Comparison of ENCODE assay signal across 9 cellular contexts in genomic region chr19:18251587-18252369, GRCh38. TPM values are rescaled to one million over a fixed set of nuclear protein-coding genes. Genes with fewer than 3 reads are reported as not detected.
A peak's percentile ranks its signal among the peaks of the same experiment; 100 is the strongest.
DNase-seq lines count a peak whose midpoint lies in the region; ATAC-seq and TF ChIP-seq lines count a peak whose summit lies in the region.
"Had no signal": no experiment of that assay in that cellular context is flagged by ENCODE, and none has a peak within 500 bp of the region (broad histone marks: within the 10 kb centered on the region; RNA-seq: fewer than 3 reads in every experiment).

No MANE protein-coding gene starts in this region.

- dilution Hi-C loops in IMR-90 (cut with HindIII; ENCODE audit: low sequenced_read_pairs, unreplicated experiment), result no loop called here

- H4K5ac ChIP-seq in IMR-90 (ENCODE audit: low read depth, low read length), result no peak overlapping the region

- peaks cover 6% of the 10 kb centered on the region for H3K4me1 Mint-ChIP-seq in Caco-2 (ENCODE audit: low read depth, unreplicated experiment)

- no peak overlapping the region for H2AK9ac ChIP-seq in IMR-90 (replicated peaks; ENCODE audit: low read depth, low read length, poor library complexity)

- H3K36me3 Mint-ChIP-seq in Caco-2 (ENCODE audit: insufficient read depth, unreplicated experiment), result no peaks in the 10 kb centered on the region

- intact Hi-C loops in Caco-2 (cut with micrococcal nuclease; ENCODE audit: unreplicated experiment) (loop anchor here (1.0 to 2.0 kb wide), 3 partner anchors 23 to 47 kb away; partner anchors contain the start of gene RAB3A), IMR-90 (cut with micrococcal nuclease) (loop anchor here (1.0 to 5.0 kb wide), 4 partner anchors 49 to 138 kb away; partner anchors contain the start of gene IFI30), PC-9 (cut with micrococcal nuclease; ENCODE audit: unreplicated experiment) (loop anchor here (1.0 to 10.0 kb wide), 5 partner anchors 43 to 244 kb away; partner anchors contain the start of genes MPV17L2 and SSBP4)

- in situ Hi-C loops in IMR-90 (cut with MboI; ENCODE audit: low sequenced_read_pairs), result loop anchor here (5.0 kb wide), 1 partner anchor 139 kb away; no protein-coding TSS in a partner anchor

- no peak overlapping the region for H2BK5ac ChIP-seq in IMR-90 (ENCODE audit: low read depth, low read length, poor library complexity, severe bottlenecking)

- no peak overlapping the region for H3K23ac ChIP-seq in IMR-90 (ENCODE audit: low read depth, low read length)

- H3K36me3 ChIP-seq in Caco-2 (ENCODE audit: control insufficient read depth, insufficient read depth, low read length) (no peaks in the 10 kb centered on the region), IMR-90 (ENCODE audit: control insufficient read depth, insufficient read depth, low read length) (no peaks in the 10 kb centered on the region), PC-9 (ENCODE audit: low read depth) (no peaks in the 10 kb centered on the region), neutrophil (no peaks in the 10 kb centered on the region)

- TF ChIP-seq RAD21 in IMR-90 (IDR thresholded peaks at IDR 0.05; ENCODE audit: low read length), result peak; percentile 98

- ATAC-seq in IMR-90 (ENCODE audit: low read depth) (peak; percentile 94), GM18873 (IDR thresholded peaks at IDR 0.05; ENCODE audit: low FRiP score, unreplicated experiment) (no peak)

- H3K9me2 ChIP-seq in PC-9 (ENCODE audit: insufficient read depth), result no peaks in the 10 kb centered on the region

- no peak overlapping the region for H3K4ac ChIP-seq in IMR-90 (ENCODE audit: low read depth, low read length)

- no peak overlapping the region for H3K9ac ChIP-seq in IMR-90 (ENCODE audit: low read depth, low read length)

- no peaks in the 10 kb centered on the region for H3K4me1 ChIP-seq in Caco-2
- H3K4me1 ChIP-seq in IMR-90 (ENCODE audit: control insufficient read depth, insufficient read depth, low read length), result no peaks in the 10 kb centered on the region
- H3K4me1 ChIP-seq in PC-9 (replicated peaks; ENCODE audit: insufficient read depth), result peaks cover 39% of the 10 kb centered on the region
- H3K4me1 ChIP-seq in neutrophil (ENCODE audit: control insufficient read depth in 1 of 2, insufficient read depth in 1 of 2, low read depth in 1 of 2, low read length in 1 of 2), result peaks cover 0 to 4% of the 10 kb centered on the region in 2 experiments

- H3K27me3 ChIP-seq in Caco-2 (replicated peaks; ENCODE audit: control insufficient read depth, insufficient read depth, low read length) (no peaks in the 10 kb centered on the region), IMR-90 (ENCODE audit: control insufficient read depth, insufficient read depth, low read length) (peaks cover 22% of the 10 kb centered on the region), PC-9 (ENCODE audit: insufficient read depth, low read depth) (no peaks in the 10 kb centered on the region), neutrophil (peaks cover 27% of the 10 kb centered on the region)

- no peak overlapping the region for H2BK120ac ChIP-seq in IMR-90 (ENCODE audit: low read depth, low read length)

- no peak overlapping the region for H4K91ac ChIP-seq in IMR-90 (ENCODE audit: insufficient read depth, low read depth, low read length)

- H3K4me2 ChIP-seq in IMR-90 (ENCODE audit: low read depth, low read length), result no peak overlapping the region
- no peak overlapping the region for H3K4me2 ChIP-seq in PC-9

- BruUV-seq in Caco-2 (replicated peaks; lab: Mats Ljungman, UMichigan), result no TSS peak
- no TSS peak for BruUV-seq in IMR-90 (replicated peaks; lab: Mats Ljungman, UMichigan)
- no TSS peak for BruUV-seq in PC-9 (replicated peaks; lab: Mats Ljungman, UMichigan)

- no peaks in the 10 kb centered on the region for H3K79me1 ChIP-seq in IMR-90 (ENCODE audit: low read depth in 1 of 2, low read length in 2 of 2)

- H2BK15ac ChIP-seq in IMR-90 (ENCODE audit: low read depth, low read length), result no peak overlapping the region

- TF ChIP-seq POLR2A in IMR-90 (IDR thresholded peaks at IDR 0.05; ENCODE audit: low read depth, low read length), result 0 out of 2 replicates have a peak, but pooled peaks have one; percentile 48

- H3K79me2 ChIP-seq in PC-9 (ENCODE audit: low read depth), result no peaks in the 10 kb centered on the region

- H3F3A ChIP-seq in PC-9 (ENCODE audit: insufficient read depth, low read depth), result peaks cover 43% of the 10 kb centered on the region

- no peak overlapping the region for H3K18ac ChIP-seq in IMR-90 (ENCODE audit: low read depth, low read length)

- H3K4me3 ChIP-seq in Caco-2 (ENCODE audit: low read depth, low read length) (no peak overlapping the region), IMR-90 (ENCODE audit: insufficient read depth, low read depth, low read length) (no peak overlapping the region), PC-9 (no peak overlapping the region), fibroblast of the aortic adventitia (ENCODE audit: low read depth, low read length) (no peak overlapping the region), neutrophil (ENCODE audit: low read depth in 1 of 2, low read length in 1 of 2) (no peak overlapping the region)

- H3K4me3 Mint-ChIP-seq in Caco-2 (ENCODE audit: unreplicated experiment), result no peak overlapping the region

- H2AK5ac ChIP-seq in IMR-90 (ENCODE audit: low read depth, low read length), result no peak overlapping the region

- no peaks in the 10 kb centered on the region for H3K9me1 ChIP-seq in IMR-90 (ENCODE audit: insufficient read depth, low read length)

- WGBS in IMR-90 (ENCODE audit: extremely low coverage in 2 of 2, insufficient read length in 1 of 2), 2 experiments, result 17% methylated on average over 12 of the region's 23 CpGs; no CpG with 5 or more reads in 1 of the 2 experiments

- CTCF ChIA-PET in Caco-2 (lab: Charles Lee) (interaction anchor here (0.5 to 2.7 kb wide), 19 partner anchors 10 to 139 kb away, joined by 3 to 33 read pairs (median 5); partner anchors contain the start of genes MPV17L2 and RAB3A), IMR-90 (lab: Yijun Ruan, JAX) (interaction anchor here (0.5 to 1.5 kb wide), 6 partner anchors 28 to 230 kb away, joined by 3 to 6 read pairs (median 4); no protein-coding TSS in a partner anchor), PC-9 (lab: Charles Lee) (interaction anchor here (0.6 to 1.3 kb wide), 4 partner anchors 43 to 454 kb away, joined by 3 to 10 read pairs (median 6); no protein-coding TSS in a partner anchor)

- H2AFZ ChIP-seq in IMR-90 (replicated peaks; ENCODE audit: low read length, poor library complexity) (peak overlapping the region; percentile 55), PC-9 (no peak overlapping the region)

- peak; percentile 60 to 81 for DNase-seq in Caco-2
- peak; percentile 63 for DNase-seq in IMR-90
- peak; percentile 64 to 70 for DNase-seq in PC-9
- DNase-seq in activated T-cell treated with anti-CD3 and anti-CD28 coated beads, Interleukin-2, amount 50 U/mL, for 48 hours, result peak; percentile 89 to 91
- peak; percentile 76 for DNase-seq in fibroblast of the aortic adventitia (ENCODE audit: low read depth)
- peak; percentile 89 for DNase-seq in superior temporal gyrus (ENCODE audit: extremely low spot score)

- peak; percentile 87 to 97 for TF ChIP-seq CTCF in Caco-2 (IDR thresholded peaks at IDR 0.05; ENCODE audit: insufficient read depth in 1 of 2, low read depth in 1 of 2, low read length in 1 of 2, severe bottlenecking in 1 of 2, unreplicated experiment in 1 of 2)
- TF ChIP-seq CTCF in IMR-90 (conservative IDR thresholded peaks at IDR 0.05; ENCODE audit: low read depth, low read length), result peak; percentile 93
- TF ChIP-seq CTCF in PC-9 (conservative IDR thresholded peaks at IDR 0.05), result peak; percentile 100
- peak; percentile 84 for TF ChIP-seq CTCF in fibroblast of the aortic adventitia (IDR thresholded peaks at IDR 0.05; ENCODE audit: insufficient read depth, low read length)
- peak; percentile 97 for TF ChIP-seq CTCF in neutrophil (IDR thresholded peaks at IDR 0.05)

- H3K27ac ChIP-seq in IMR-90 (ENCODE audit: insufficient read depth, low read length) (no peak overlapping the region), PC-9 (no peak overlapping the region), neutrophil (no peak overlapping the region)

- no peak overlapping the region for H3K27ac Mint-ChIP-seq in Caco-2 (ENCODE audit: unreplicated experiment)

- H3K9me3 ChIP-seq in Caco-2 (no peaks in the 10 kb centered on the region), IMR-90 (ENCODE audit: control insufficient read depth, insufficient read depth, low read length) (no peaks in the 10 kb centered on the region), PC-9 (ENCODE audit: insufficient read depth, low read depth) (no peaks in the 10 kb centered on the region), neutrophil (no peaks in the 10 kb centered on the region)

- H4K8ac ChIP-seq in IMR-90 (ENCODE audit: low read depth in 2 of 2, low read length in 2 of 2), result no peak overlapping the region

- no peak overlapping the region for H2BK20ac ChIP-seq in IMR-90 (ENCODE audit: low read depth, low read length)

- H3K27me3 Mint-ChIP-seq in Caco-2 (ENCODE audit: insufficient read depth, unreplicated experiment), result no peaks in the 10 kb centered on the region

- no peak overlapping the region for H3K14ac ChIP-seq in IMR-90 (replicated peaks; ENCODE audit: low read depth, low read length)

- POLR2A ChIA-PET in Caco-2 (lab: Charles Lee), result interaction anchor here (0.6 kb wide), 1 partner anchor 71 kb away, joined by 13 read pairs; no protein-coding TSS in a partner anchor
- POLR2A ChIA-PET in IMR-90 (lab: Charles Lee; ENCODE audit: unreplicated experiment), result interaction anchor here (0.6 kb wide), 1 partner anchor 43 kb away, joined by 8 read pairs; no protein-coding TSS in a partner anchor
- POLR2A ChIA-PET in PC-9 (lab: Charles Lee; ENCODE audit: unreplicated experiment), result interaction anchor here (0.7 kb wide), 1 partner anchor 200 kb away, joined by 3 read pairs; no protein-coding TSS in a partner anchor

- no peak overlapping the region for H3K56ac ChIP-seq in IMR-90 (ENCODE audit: extremely low read depth, insufficient read depth, low read length)

- no peaks in the 10 kb centered on the region for H3K9me3 Mint-ChIP-seq in Caco-2 (ENCODE audit: unreplicated experiment)

- H4K20me1 ChIP-seq in IMR-90 (ENCODE audit: insufficient read depth, low read length) (no peaks in the 10 kb centered on the region), PC-9 (ENCODE audit: insufficient read depth) (no peaks in the 10 kb centered on the region)

RNA-seq across cellular contexts. Expression of gene IQCN, which starts 22.5 kb away (rescaled TPM):
- total RNA-seq in Caco-2 (2022) (1.5 and 2.1 TPM in 2 replicates), IMR-90 (2012; rRNA removed) (0.18 and 0.28 TPM in 2 replicates), PC-9 (2021) (5.6 and 7.3 TPM in 2 replicates), fibroblast of the aortic adventitia (ENCODE audit: low replicate concordance) (1.5 and 4.4 TPM in 2 replicates)
- polyA plus RNA-seq in IMR-90 (2012; rRNA removed), result 0.60 and 0.67 TPM in 2 replicates
- polyA plus RNA-seq in IMR-90 (2012; cell fraction: cytosol; rRNA removed), result 0.24 and 0.29 TPM in 2 replicates
- polyA plus RNA-seq in IMR-90 (2012; cell fraction: nucleus; rRNA removed; ENCODE audit: low replicate concordance), result 6.1 and 10.8 TPM in 2 replicates

RNA-seq across cellular contexts. Expression of gene PDE4C, which starts 25.5 kb away (rescaled TPM):
- total RNA-seq in Caco-2 (2022), result 0.36 and 0.46 TPM in 2 replicates
- 0.18 TPM in 1 of 2 replicates, not detected in the other for total RNA-seq in IMR-90 (2012; rRNA removed)
- polyA plus RNA-seq in IMR-90 (2012; rRNA removed), result 0.22 and 0.24 TPM in 2 replicates
- polyA plus RNA-seq in IMR-90 (2012; cell fraction: cytosol; rRNA removed), result 0.30 and 0.40 TPM in 2 replicates
- polyA plus RNA-seq in IMR-90 (2012; cell fraction: nucleus; rRNA removed; ENCODE audit: low replicate concordance), result 3.4 and 5.3 TPM in 2 replicates
- 2.2 and 3.8 TPM in 2 replicates for total RNA-seq in PC-9 (2021)
- total RNA-seq in fibroblast of the aortic adventitia (ENCODE audit: low replicate concordance), result not detected in 2 replicates
- total RNA-seq: T-helper 1 cell treated with Interleukin-12 subunit alpha and Interleukin-12 subunit beta and Interleukin-4 antibody, amounts not matched to agents 30 ng/mL and 1 ng/mL, for 36 hours had no signal

RNA-seq across cellular contexts. Expression of gene JUND, which starts 29.6 kb away (rescaled TPM):
- 75.5 and 78.8 TPM in 2 replicates for total RNA-seq in Caco-2 (2022)
- 14.2 and 22.8 TPM in 2 replicates for total RNA-seq in IMR-90 (2012; rRNA removed)
- 77.2 and 101 TPM in 2 replicates for polyA plus RNA-seq in IMR-90 (2012; rRNA removed)
- 57.0 and 329 TPM in 2 replicates for polyA plus RNA-seq in IMR-90 (2012; cell fraction: cytosol; rRNA removed)
- polyA plus RNA-seq in IMR-90 (2012; cell fraction: nucleus; rRNA removed; ENCODE audit: low replicate concordance), result 200 and 259 TPM in 2 replicates
- total RNA-seq in PC-9 (2021), result 115 and 150 TPM in 2 replicates
- 61.9 and 85.6 TPM in 2 replicates for total RNA-seq in fibroblast of the aortic adventitia (ENCODE audit: low replicate concordance)

RNA-seq across cellular contexts. Expression of gene RAB3A, which starts 47.9 kb away (rescaled TPM):
- 2.3 and 3.9 TPM in 2 replicates for total RNA-seq in Caco-2 (2022)
- total RNA-seq in IMR-90 (2012; rRNA removed), result 2.8 and 3.0 TPM in 2 replicates
- polyA plus RNA-seq in IMR-90 (2012; rRNA removed), result 13.4 and 13.6 TPM in 2 replicates
- 8.6 and 29.3 TPM in 2 replicates for polyA plus RNA-seq in IMR-90 (2012; cell fraction: cytosol; rRNA removed)
- 35.0 and 55.7 TPM in 2 replicates for polyA plus RNA-seq in IMR-90 (2012; cell fraction: nucleus; rRNA removed; ENCODE audit: low replicate concordance)
- total RNA-seq in PC-9 (2021), result 4.0 and 4.1 TPM in 2 replicates
- total RNA-seq in fibroblast of the aortic adventitia (ENCODE audit: low replicate concordance), result 2.8 TPM in 1 of 2 replicates, not detected in the other

RNA-seq across cellular contexts. Expression of gene MPV17L2, which starts 58.8 kb away (rescaled TPM):
- 14.1 and 16.6 TPM in 2 replicates for total RNA-seq in Caco-2 (2022)
- total RNA-seq in IMR-90 (2012; rRNA removed), result 7.2 TPM in 2 replicates
- 19.5 and 22.5 TPM in 2 replicates for polyA plus RNA-seq in IMR-90 (2012; rRNA removed)
- 17.4 and 27.3 TPM in 2 replicates for polyA plus RNA-seq in IMR-90 (2012; cell fraction: cytosol; rRNA removed)
- polyA plus RNA-seq in IMR-90 (2012; cell fraction: nucleus; rRNA removed; ENCODE audit: low replicate concordance), result 3.9 and 10.3 TPM in 2 replicates
- total RNA-seq in PC-9 (2021), result 11.2 and 12.1 TPM in 2 replicates
- 4.4 and 11.7 TPM in 2 replicates for total RNA-seq in fibroblast of the aortic adventitia (ENCODE audit: low replicate concordance)
